Comparison of ENCODE assay signal across 3 cellular contexts in the genomic region with DNA sequence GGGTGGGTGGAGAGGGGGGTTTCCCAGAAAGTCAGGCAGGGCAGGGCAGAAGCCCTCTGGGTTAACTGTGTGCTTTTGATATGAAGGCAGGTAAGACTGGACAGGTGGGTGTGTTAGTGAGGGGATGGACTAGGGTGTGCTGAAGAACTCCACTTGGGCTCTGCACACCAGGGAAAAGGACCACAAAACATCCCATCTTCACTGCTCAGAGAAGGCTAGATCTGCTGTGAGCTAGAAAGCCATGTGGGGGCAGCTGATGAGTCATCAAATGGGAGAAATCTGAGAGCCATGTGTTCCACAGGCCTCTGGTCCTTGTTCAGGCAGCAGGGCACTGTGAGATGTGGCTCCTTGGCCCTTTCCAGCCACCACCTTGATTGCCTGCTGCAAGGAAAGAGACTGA. TPM values are rescaled to one million over a fixed set of nuclear protein-coding genes. Genes with fewer than 3 reads are reported as not detected.
"Had no signal": no experiment of that assay in that cellular context is flagged by ENCODE, and none has a peak within 500 bp of the region (broad histone marks: within the 10 kb centered on the region; RNA-seq: fewer than 3 reads in every experiment).

No MANE protein-coding gene starts in this region.

RNA-seq across cellular contexts. Expression of a gene that starts 51.8 kb away (rescaled TPM):
- total RNA-seq: HepG2, HT-29 had no signal
- polyA plus RNA-seq: HepG2, IgD-negative memory B cell had no signal
